ENCODE assay signal across 8 cellular contexts in the genomic region with DNA sequence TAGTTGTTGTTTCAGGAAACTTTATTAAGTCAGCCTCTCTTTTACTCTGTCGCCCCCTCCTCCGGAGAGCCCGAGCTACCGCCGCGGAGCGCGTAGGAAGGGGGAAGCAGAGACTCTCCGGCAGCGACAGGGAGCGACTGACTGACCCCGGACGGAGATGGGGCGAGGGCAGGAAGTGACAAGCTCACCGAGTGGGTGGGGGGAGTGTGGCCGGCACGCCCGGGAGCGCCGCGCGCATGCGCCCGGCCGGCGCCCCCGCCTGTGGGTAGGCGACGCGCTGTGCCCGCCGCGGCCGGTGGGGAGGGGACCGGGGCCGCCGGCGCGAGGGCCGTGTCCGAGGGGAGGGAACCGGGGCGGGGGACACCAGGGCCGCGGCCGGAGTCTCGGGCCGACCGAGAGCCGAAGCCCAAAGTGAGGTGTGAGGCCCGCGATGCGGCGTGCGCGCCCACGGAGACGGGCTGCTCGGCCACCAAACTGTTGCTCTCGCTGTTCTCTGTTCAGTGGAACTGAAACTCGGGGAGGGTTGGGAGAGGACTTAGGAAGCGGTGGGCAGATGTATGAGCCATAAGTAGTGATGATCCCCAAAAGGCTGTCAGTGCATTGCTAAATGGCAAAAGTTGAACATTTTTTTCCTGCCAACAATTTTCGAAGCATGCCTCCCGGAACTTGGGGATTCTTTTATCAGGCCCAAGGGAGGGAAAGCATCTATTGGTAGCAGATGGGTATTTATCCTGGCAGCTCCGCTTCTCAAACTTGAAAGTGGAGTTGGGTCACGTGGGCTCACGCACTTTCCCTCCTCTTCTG. TPM values are rescaled to one million over a fixed set of nuclear protein-coding genes. Genes with fewer than 3 reads are reported as not detected.
DNase-seq lines count a peak whose midpoint lies in the region; ATAC-seq and TF ChIP-seq lines count a peak whose summit lies in the region.

ZNF800 (minus strand) TSS at position 143 of the 804 bp plus-strand sequence. CDS start 1,151 bp downstream, outside the sequence.

- H3K27ac ChIP-seq in BLaER1 (peak within 1 kb of the TSS; percentile 94), left lung (peak within 1 kb of the TSS; percentile 92 to 99)

- H3K27me3 ChIP-seq in BLaER1 (no peaks in the 10 kb centered on the region), left lung (no peaks in the 10 kb centered on the region)

- intact Hi-C loops in left lung (cut with DNase I), result no loop called here

- peak within 1 kb of the TSS; percentile 97 for H3K4me2 ChIP-seq in BLaER1

- H3K4me3 ChIP-seq in BLaER1 (peak within 1 kb of the TSS; percentile 82), left lung (peak within 1 kb of the TSS; percentile 96 to 98)

- H3K9ac ChIP-seq in BLaER1, result peak within 1 kb of the TSS; percentile 90

- DNase-seq in NCI-H748 treated with DMSO at 0.1 percent for 48 hours (lab: John Stamatoyannopoulos, UW) (peak; percentile 87), dedifferentiated amniotic fluid mesenchymal stem cell (ENCODE audit: extremely low spot score) (peak; percentile 80), left lung (peak; percentile 94 to 96)
- peak; percentile 71 to 86 for DNase-seq in activated CD4-positive, alpha-beta T cell treated with anti-CD3 and anti-CD28 coated beads, Interleukin-2, amount 50 U/mL, for 24 hours (ENCODE audit: low read depth in 1 of 2, low spot score in 1 of 2)
- peak; percentile 76 to 81 for DNase-seq in stimulated activated CD4-positive, alpha-beta T cell treated with anti-CD3 and anti-CD28 coated beads, Interleukin-2, amount 100 ng/mL, for 48 hours

- ATAC-seq in GM19324 (IDR thresholded peaks at IDR 0.05; ENCODE audit: low FRiP score, unreplicated experiment), result peak; percentile 89
- peak; percentile 79 for ATAC-seq in HG03460 (IDR thresholded peaks at IDR 0.05; ENCODE audit: unreplicated experiment)
- ATAC-seq in left lung, result peak; percentile 97

- H3K36me3 ChIP-seq in BLaER1 (peaks cover 18% of the 10 kb centered on the region), left lung (peaks cover 0 to 16% of the 10 kb centered on the region in 2 donors)

- TF ChIP-seq CTCF in left lung (IDR thresholded peaks at IDR 0.05), result no peak

- H3K4me1 ChIP-seq in BLaER1 (peaks cover 36% of the 10 kb centered on the region), left lung (peaks cover 8 to 48% of the 10 kb centered on the region in 2 donors)

- H4K20me1 ChIP-seq in BLaER1, result peaks cover 44% of the 10 kb centered on the region

- H3K9me3 ChIP-seq in BLaER1 (no peaks in the 10 kb centered on the region), left lung (no peaks in the 10 kb centered on the region)

RNA-seq across cellular contexts. Expression of gene ZNF800, which starts in this region (rescaled TPM):
- total RNA-seq in left lung, result 10 to 100 TPM; 29.4 to 32.3 TPM

Comparison
In these comparisons a context has a peak if more than half of its experiments do, and no peak if none do; other contexts are left out.
1. Peak in every context shown above with its lines: DNase-seq, ATAC-seq, H3K4me3 ChIP-seq and H3K27ac ChIP-seq.